Comparison of ENCODE assay signal across 8 cellular contexts in genomic region chr7:12211054-12212050, GRCh38. TPM values are rescaled to one million over a fixed set of nuclear protein-coding genes. Genes with fewer than 3 reads are reported as not detected.
A peak's percentile ranks its signal among the peaks of the same experiment; 100 is the strongest.
DNase-seq lines count a peak whose midpoint lies in the region; ATAC-seq, FAIRE-seq and TF ChIP-seq lines count a peak whose summit lies in the region.

Gene TMEM106B (plus strand): TSS chr7:12211294. CDS start chr7:12214811, 3,517 bp downstream.

- H3K4me1 ChIP-seq in right atrium auricular region (peaks cover 0 to 14% of the 10 kb centered on the region in 2 donors), psoas muscle (peaks cover 12% of the 10 kb centered on the region)

- TF ChIP-seq POLR2A in GM15510 (IDR thresholded peaks at IDR 0.05; ENCODE audit: borderline replicate concordance, extremely low read depth, insufficient read length): peak; percentile 71

- TF ChIP-seq CTCF in right atrium auricular region (IDR thresholded peaks at IDR 0.05) (no peak), psoas muscle (IDR thresholded peaks at IDR 0.05) (no peak)

- H3K4me3 ChIP-seq in right atrium auricular region (peak within 1 kb of the TSS; percentile 79), psoas muscle (peak within 1 kb of the TSS; percentile 89)

- WGBS in psoas muscle, 3 donors: 0 to 1% (median 1%) methylated on average over 56 to 66 of the region's 66 CpGs

- H3K36me3 ChIP-seq in right atrium auricular region (no peaks in the 10 kb centered on the region), psoas muscle (ENCODE audit: insufficient read depth in 1 of 2, low read depth in 1 of 2) (peaks cover 0 to 17% of the 10 kb centered on the region in 2 donors)

- intact Hi-C loops in psoas muscle (cut with DNase I): no loop called here

- FAIRE-seq in urothelium cell line (lab: Jason Lieb, UNC): peak; percentile 78

- H3K27me3 ChIP-seq in right atrium auricular region: no peaks in the 10 kb centered on the region
- no peaks in the 10 kb centered on the region for H3K27me3 ChIP-seq in psoas muscle (ENCODE audit: insufficient read depth in 3 of 3, low read length in 2 of 3)

- peak; percentile 88 for DNase-seq in NCI-H146 treated with DMSO at 0.1 percent for 48 hours (lab: John Stamatoyannopoulos, UW; ENCODE audit: unreplicated experiment)
- DNase-seq in T-helper 2 cell: peak; percentile 95 to 99 (median 98)
- peak; percentile 65 to 98 (median 93) for DNase-seq in anterior cingulate cortex (lab: John Stamatoyannopoulos, UW)
- DNase-seq in right atrium auricular region (ENCODE audit: low spot score): peak; percentile 97
- DNase-seq in psoas muscle: peak; percentile 98 to 99
- peak; percentile 97 for DNase-seq in urothelium cell line (ENCODE audit: low spot score)

- peak within 1 kb of the TSS; percentile 93 to 97 for H3K27ac ChIP-seq in right atrium auricular region
- H3K27ac ChIP-seq in psoas muscle: peak within 1 kb of the TSS; percentile 93

- ATAC-seq in HG02884 (IDR thresholded peaks at IDR 0.05; ENCODE audit: unreplicated experiment): peak; percentile 91
- ATAC-seq in psoas muscle: peak; percentile 97 to 99 (median 98)

- H3K9me3 ChIP-seq in right atrium auricular region (no peaks in the 10 kb centered on the region), psoas muscle (no peaks in the 10 kb centered on the region)

RNA-seq across cellular contexts. Expression of gene TMEM106B, which starts in this region (rescaled TPM):
- total RNA-seq in right atrium auricular region: 10 to 100 TPM; 51.6 to 76.6 TPM
- 10 to 100 TPM; 31.7 to 47.1 (median 39.5) TPM for total RNA-seq in psoas muscle
- polyA plus RNA-seq in psoas muscle: 10 to 100 TPM; 12.5 to 24.0 (median 13.9) TPM

Comparison
In these comparisons a context has a peak if more than half of its experiments do, and no peak if none do; other contexts are left out.
1. Peak in every context shown above with its lines: DNase-seq, ATAC-seq, H3K4me3 ChIP-seq and H3K27ac ChIP-seq.